Comparison of ENCODE assay signal across 25 cellular contexts in genomic region chr11:116414357-116414756, GRCh38.
"Had no signal": no experiment of that assay in that cellular context is flagged by ENCODE, and none has a peak within 500 bp of the region (broad histone marks: within the 10 kb centered on the region; RNA-seq: fewer than 3 reads in every experiment).

No MANE protein-coding gene starts in this region.

- H3K27me3 Mint-ChIP-seq: activated CD8-positive, alpha-beta memory T cell treated with anti-CD3 and anti-CD28 coated beads, Interleukin-2, amount 10 ng/mL, durations not matched to agents 7 days and 5 days had no signal

- H3K4me1 ChIP-seq: thyroid gland, upper lobe of right lung had no signal

- H3K27ac ChIP-seq: coronary artery, gastroesophageal sphincter, thyroid gland, upper lobe of right lung had no signal

- H3K9me3 Mint-ChIP-seq: activated naive CD4-positive, alpha-beta T cell treated with anti-CD3 and anti-CD28 coated beads, Interleukin-2, amount 50 U/mL, for 72 hours; activated T-helper 2 cell treated with anti-CD3 and anti-CD28 coated beads, Interferon-gamma antibody, Interleukin-2, Interleukin-4, amounts not matched to agents 10 μg/mL and 5 μg/mL and 100 μg/mL, durations not matched to agents 14 hours and 24 hours and 36 hours; stimulated activated effector memory CD8-positive, alpha-beta T cell treated with anti-CD3 and anti-CD28 coated beads, Interleukin-12 subunit alpha, Interleukin-12 subunit beta, amount 100 ng/mL, for 72 hours; stimulated activated naive CD8-positive, alpha-beta T cell treated with anti-CD3 and anti-CD28 coated beads, Interleukin-15, Interleukin-2, amounts not matched to agents 100 ng/mL and 50 ng/mL, for 24 hours had no signal

- H3K4me3 ChIP-seq: coronary artery, dorsolateral prefrontal cortex, gastroesophageal sphincter, thyroid gland, upper lobe of right lung had no signal

- ATAC-seq: activated CD4-positive, alpha-beta T cell treated with anti-CD3 and anti-CD28 coated beads for 36 hours; activated CD8-positive, alpha-beta memory T cell treated with anti-CD3 and anti-CD28 coated beads, Interleukin-2, amount 10 ng/mL, durations not matched to agents 7 days and 5 days; activated CD8-positive, alpha-beta T cell treated with anti-CD3 and anti-CD28 coated beads, Interleukin-2, amount 10 ng/mL, durations not matched to agents 7 days and 5 days; activated naive CD4-positive, alpha-beta T cell treated with anti-CD3 and anti-CD28 coated beads, Interleukin-2, amount 50 U/mL, for 72 hours; gastroesophageal sphincter; left cardiac atrium; left ventricle myocardium superior; sciatic nerve; stimulated activated effector memory CD8-positive, alpha-beta T cell treated with anti-CD3 and anti-CD28 coated beads, Interleukin-12 subunit alpha, Interleukin-12 subunit beta, amount 100 ng/mL, for 72 hours; upper lobe of right lung had no signal

- H3K27me3 ChIP-seq: dorsolateral prefrontal cortex, gastroesophageal sphincter, thyroid gland, upper lobe of right lung had no signal

- H3K4me3 Mint-ChIP-seq: activated CD4-positive, alpha-beta T cell treated with anti-CD3 and anti-CD28 coated beads for 36 hours; activated CD8-positive, alpha-beta memory T cell treated with anti-CD3 and anti-CD28 coated beads, Interleukin-2, amount 10 ng/mL, durations not matched to agents 7 days and 5 days; activated CD8-positive, alpha-beta T cell treated with anti-CD3 and anti-CD28 coated beads, Interleukin-2, amount 10 ng/mL, durations not matched to agents 7 days and 5 days; naive B cell; stimulated activated effector memory CD8-positive, alpha-beta T cell treated with anti-CD3 and anti-CD28 coated beads, Interleukin-12 subunit alpha, Interleukin-12 subunit beta, amount 100 ng/mL, for 72 hours; stimulated activated naive CD8-positive, alpha-beta T cell treated with anti-CD3 and anti-CD28 coated beads, Interleukin-15, Interleukin-2, amounts not matched to agents 100 ng/mL and 50 ng/mL, for 24 hours had no signal

- H3K36me3 Mint-ChIP-seq: activated CD8-positive, alpha-beta memory T cell treated with anti-CD3 and anti-CD28 coated beads, Interleukin-2, amount 10 ng/mL, durations not matched to agents 7 days and 5 days; activated naive CD4-positive, alpha-beta T cell treated with anti-CD3 and anti-CD28 coated beads, Interleukin-2, amount 50 U/mL, for 72 hours; naive B cell; stimulated activated effector memory CD8-positive, alpha-beta T cell treated with anti-CD3 and anti-CD28 coated beads, Interleukin-12 subunit alpha, Interleukin-12 subunit beta, amount 100 ng/mL, for 72 hours had no signal

- H3K9me3 ChIP-seq: gastroesophageal sphincter, thyroid gland, upper lobe of right lung had no signal

- H3K4me1 Mint-ChIP-seq: activated CD4-positive, alpha-beta T cell treated with anti-CD3 and anti-CD28 coated beads for 36 hours; activated CD8-positive, alpha-beta memory T cell treated with anti-CD3 and anti-CD28 coated beads, Interleukin-2, amount 10 ng/mL, durations not matched to agents 7 days and 5 days; stimulated activated effector memory CD8-positive, alpha-beta T cell treated with anti-CD3 and anti-CD28 coated beads, Interleukin-12 subunit alpha, Interleukin-12 subunit beta, amount 100 ng/mL, for 72 hours had no signal

- H3K36me3 ChIP-seq: gastroesophageal sphincter, thyroid gland, upper lobe of right lung had no signal

- H3K27ac Mint-ChIP-seq: activated CD4-positive, alpha-beta T cell treated with anti-CD3 and anti-CD28 coated beads for 36 hours; activated CD8-positive, alpha-beta memory T cell treated with anti-CD3 and anti-CD28 coated beads, Interleukin-2, amount 10 ng/mL, durations not matched to agents 7 days and 5 days; activated CD8-positive, alpha-beta T cell treated with anti-CD3 and anti-CD28 coated beads, Interleukin-2, amount 10 ng/mL, durations not matched to agents 7 days and 5 days; activated naive CD4-positive, alpha-beta T cell treated with anti-CD3 and anti-CD28 coated beads, Interleukin-2, amount 50 U/mL, for 72 hours; activated T-helper 2 cell treated with anti-CD3 and anti-CD28 coated beads, Interferon-gamma antibody, Interleukin-2, Interleukin-4, amounts not matched to agents 10 μg/mL and 5 μg/mL and 100 μg/mL, durations not matched to agents 14 hours and 24 hours and 36 hours; stimulated activated effector memory CD8-positive, alpha-beta T cell treated with anti-CD3 and anti-CD28 coated beads, Interleukin-12 subunit alpha, Interleukin-12 subunit beta, amount 100 ng/mL, for 72 hours; stimulated activated naive CD8-positive, alpha-beta T cell treated with anti-CD3 and anti-CD28 coated beads, Interleukin-15, Interleukin-2, amounts not matched to agents 100 ng/mL and 50 ng/mL, for 24 hours had no signal

- DNase-seq: activated CD4-positive, alpha-beta T cell treated with anti-CD3 and anti-CD28 coated beads for 36 hours; activated CD4-positive, CD25-positive, alpha-beta regulatory T cell; activated CD8-positive, alpha-beta memory T cell treated with anti-CD3 and anti-CD28 coated beads, Interleukin-2, amount 10 ng/mL, durations not matched to agents 7 days and 5 days; activated CD8-positive, alpha-beta T cell treated with anti-CD3 and anti-CD28 coated beads, Interleukin-2, amount 10 ng/mL, durations not matched to agents 7 days and 5 days; activated T-cell treated with anti-CD3 and anti-CD28 coated beads, Interleukin-2, amount 50 U/mL, for 48 hours; cerebellar nuclear complex; dorsolateral prefrontal cortex; effector memory CD4-positive, alpha-beta T cell; left cardiac atrium; left ventricle myocardium superior; naive B cell; posterior cingulate gyrus; small intestine; stimulated activated CD4-positive, alpha-beta T cell treated with anti-CD3 and anti-CD28 coated beads, Interleukin-4, amount 100 ng/mL, for 24 hours; substantia nigra; T-helper 2 cell; thyroid gland; upper lobe of right lung had no signal
